8 cellular contexts compared by ENCODE assay signal in genomic region chr2:226794077-226794670, GRCh38. TPM values are rescaled to one million over a fixed set of nuclear protein-coding genes. Genes with fewer than 3 reads are reported as not detected.
DNase-seq lines count a peak whose midpoint lies in the region; ATAC-seq and TF ChIP-seq lines count a peak whose summit lies in the region.

No MANE protein-coding gene starts in this region.

- H3K27ac ChIP-seq in liver (ENCODE audit: low read depth in 1 of 2, low read length in 2 of 2) (peak overlapping the region; percentile 95 to 99), transverse colon (peak overlapping the region; percentile 93 to 96 (median 94))

- 28% methylated on average over 4 of the region's 4 CpGs for WGBS in liver
- WGBS in transverse colon (ENCODE audit: low coverage in 1 of 2), 2 donors: 36 to 53% methylated on average over 2 to 4 of the region's 4 CpGs

- no peak for TF ChIP-seq EP300 in transverse colon (IDR thresholded peaks at IDR 0.05; ENCODE audit: low read depth)

- no peaks in the 10 kb centered on the region for H3K36me3 Mint-ChIP-seq in activated T-cell treated with anti-CD3 and anti-CD28 coated beads, Interleukin-2, amount 50 U/mL, for 72 hours (ENCODE audit: insufficient read depth in 2 of 2)

- in situ Hi-C loops in astrocyte of the cerebellum (cut with HindIII; ENCODE audit: low sequenced_read_pairs): loop anchor here (25.0 kb wide), 3 partner anchors 582 to 1132 kb away; no protein-coding TSS in a partner anchor
- in situ Hi-C loops in transverse colon (cut with MboI; ENCODE audit: low pct_ligation_motif_present in 1 of 4, low pct_unique_long_range_greater_than_20kb in 1 of 4, low sequenced_read_pairs in 3 of 4): loop anchor here in 1 of 4 donors (25.0 kb wide), 1 partner anchor 132 kb away; no protein-coding TSS in a partner anchor

- no peaks in the 10 kb centered on the region for H3K9me3 ChIP-seq in liver (ENCODE audit: control insufficient read depth in 4 of 4, low read length in 3 of 4)
- H3K9me3 ChIP-seq in transverse colon: no peaks in the 10 kb centered on the region

- H3K27me3 Mint-ChIP-seq in activated T-cell treated with anti-CD3 and anti-CD28 coated beads, Interleukin-2, amount 50 U/mL, for 72 hours (ENCODE audit: low read depth): no peaks in the 10 kb centered on the region

- H3K27me3 ChIP-seq in liver (ENCODE audit: control insufficient read depth in 4 of 4, insufficient read depth in 4 of 4, low read length in 3 of 4): no peaks in the 10 kb centered on the region
- H3K27me3 ChIP-seq in transverse colon: no peaks in the 10 kb centered on the region

- peak overlapping the region; percentile 72 to 77 for H3K9ac ChIP-seq in liver (ENCODE audit: low read depth in 1 of 2, low read length in 2 of 2)

- H3K4me3 ChIP-seq in astrocyte of the cerebellum (ENCODE audit: low read depth, low read length) (peak overlapping the region; percentile 88), liver (ENCODE audit: low read depth in 1 of 3, low read length in 3 of 3) (peak overlapping the region; percentile 71 to 91 (median 79)), transverse colon (peak overlapping the region; percentile 25 to 78 (median 56))

- no peak for DNase-seq in activated T-cell treated with anti-CD3 and anti-CD28 coated beads, Interleukin-2, amount 50 U/mL, for 72 hours
- DNase-seq in activated T-cell treated with anti-CD3 and anti-CD28 coated beads for 4 hours: no peak
- DNase-seq in astrocyte of the cerebellum (ENCODE audit: low read depth): no peak
- DNase-seq in transverse colon: no peak
- DNase-seq in DMS114 treated with DMSO at 0.1 percent for 48 hours (lab: John Stamatoyannopoulos, UW; ENCODE audit: unreplicated experiment): no peak
- no peak for DNase-seq in activated gamma-delta T cell treated with Interleukin-2 at 50 U/mL for 16 hours

- peaks cover 62% of the 10 kb centered on the region for H3K4me1 Mint-ChIP-seq in activated T-cell treated with anti-CD3 and anti-CD28 coated beads, Interleukin-2, amount 50 U/mL, for 72 hours (ENCODE audit: low read depth)

- peaks cover 4 to 69% (median 46%) of the 10 kb centered on the region in 4 donors for H3K4me1 ChIP-seq in liver (ENCODE audit: control insufficient read depth in 4 of 4, insufficient read depth in 4 of 4, low read length in 3 of 4)
- H3K4me1 ChIP-seq in transverse colon: peaks cover 0 to 37% (median 27%) of the 10 kb centered on the region in 4 donors

- H3K27ac Mint-ChIP-seq in activated T-cell treated with anti-CD3 and anti-CD28 coated beads, Interleukin-2, amount 50 U/mL, for 72 hours: peak overlapping the region; percentile 44

- no peak for TF ChIP-seq CTCF in astrocyte of the cerebellum (IDR thresholded peaks at IDR 0.05; ENCODE audit: low read depth, low read length, missing control alignments)
- TF ChIP-seq CTCF in liver (IDR thresholded peaks at IDR 0.05; ENCODE audit: low read depth, low read length, missing input control): no peak
- no peak for TF ChIP-seq CTCF in transverse colon (IDR thresholded peaks at IDR 0.05)

- intact Hi-C loops in transverse colon (cut with DNase I; ENCODE audit: low total_unique reads): loop anchor here (10.0 kb wide), 1 partner anchor 579 kb away; no protein-coding TSS in a partner anchor

- TF ChIP-seq RAD21 in liver (IDR thresholded peaks at IDR 0.05): peak in 1 of 2 donors; percentile 19

- H3K4me3 Mint-ChIP-seq in activated T-cell treated with anti-CD3 and anti-CD28 coated beads, Interleukin-2, amount 50 U/mL, for 72 hours: peak overlapping the region; percentile 31 to 44

- no peaks in the 10 kb centered on the region for H3K9me3 Mint-ChIP-seq in activated T-cell treated with anti-CD3 and anti-CD28 coated beads, Interleukin-2, amount 50 U/mL, for 72 hours

- no peak for TF ChIP-seq POLR2A in transverse colon (IDR thresholded peaks at IDR 0.05)

- no peak for ATAC-seq in activated T-cell treated with anti-CD3 and anti-CD28 coated beads, Interleukin-2, amount 50 U/mL, for 72 hours (replicated peaks in 1 of 2)
- no peak for ATAC-seq in GM18873 (IDR thresholded peaks at IDR 0.05; ENCODE audit: low FRiP score, unreplicated experiment)

- H3K36me3 ChIP-seq in liver (ENCODE audit: control insufficient read depth in 4 of 4, insufficient read depth in 3 of 4, low read depth in 1 of 4, low read length in 3 of 4): no peaks in the 10 kb centered on the region
- no peaks in the 10 kb centered on the region for H3K36me3 ChIP-seq in transverse colon

TF ChIP-seq in liver, 16 proteins besides CTCF, POLR2A, EP300 and RAD21:
- TF ChIP-seq YY1 (IDR thresholded peaks at IDR 0.05): peak; percentile 33
- peak; percentile 1 for TF ChIP-seq NR2F2 (IDR thresholded peaks at IDR 0.05)
- TF ChIP-seq JUND (IDR thresholded peaks at IDR 0.05): peak in 1 of 2 donors; percentile 44
- no peak for TF ChIP-seq EGR1 (IDR thresholded peaks at IDR 0.05; ENCODE audit: low read depth in 2 of 2)
- TF ChIP-seq RXRA (IDR thresholded peaks at IDR 0.05): peak in 1 of 2 donors; percentile 33
- peak; percentile 45 to 69 for TF ChIP-seq HNF4A (conservative IDR thresholded peaks at IDR 0.05)
- TF ChIP-seq, protein P1, sequence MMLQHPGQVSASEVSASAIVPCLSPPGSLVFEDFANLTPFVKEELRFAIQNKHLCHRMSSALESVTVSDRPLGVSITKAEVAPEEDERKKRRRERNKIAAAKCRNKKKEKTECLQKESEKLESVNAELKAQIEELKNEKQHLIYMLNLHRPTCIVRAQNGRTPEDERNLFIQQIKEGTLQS (IDR thresholded peaks at IDR 0.05): peak; percentile 22
- TF ChIP-seq FOXA2 (IDR thresholded peaks at IDR 0.05): peak; percentile 34
- TF ChIP-seq, protein P2, sequence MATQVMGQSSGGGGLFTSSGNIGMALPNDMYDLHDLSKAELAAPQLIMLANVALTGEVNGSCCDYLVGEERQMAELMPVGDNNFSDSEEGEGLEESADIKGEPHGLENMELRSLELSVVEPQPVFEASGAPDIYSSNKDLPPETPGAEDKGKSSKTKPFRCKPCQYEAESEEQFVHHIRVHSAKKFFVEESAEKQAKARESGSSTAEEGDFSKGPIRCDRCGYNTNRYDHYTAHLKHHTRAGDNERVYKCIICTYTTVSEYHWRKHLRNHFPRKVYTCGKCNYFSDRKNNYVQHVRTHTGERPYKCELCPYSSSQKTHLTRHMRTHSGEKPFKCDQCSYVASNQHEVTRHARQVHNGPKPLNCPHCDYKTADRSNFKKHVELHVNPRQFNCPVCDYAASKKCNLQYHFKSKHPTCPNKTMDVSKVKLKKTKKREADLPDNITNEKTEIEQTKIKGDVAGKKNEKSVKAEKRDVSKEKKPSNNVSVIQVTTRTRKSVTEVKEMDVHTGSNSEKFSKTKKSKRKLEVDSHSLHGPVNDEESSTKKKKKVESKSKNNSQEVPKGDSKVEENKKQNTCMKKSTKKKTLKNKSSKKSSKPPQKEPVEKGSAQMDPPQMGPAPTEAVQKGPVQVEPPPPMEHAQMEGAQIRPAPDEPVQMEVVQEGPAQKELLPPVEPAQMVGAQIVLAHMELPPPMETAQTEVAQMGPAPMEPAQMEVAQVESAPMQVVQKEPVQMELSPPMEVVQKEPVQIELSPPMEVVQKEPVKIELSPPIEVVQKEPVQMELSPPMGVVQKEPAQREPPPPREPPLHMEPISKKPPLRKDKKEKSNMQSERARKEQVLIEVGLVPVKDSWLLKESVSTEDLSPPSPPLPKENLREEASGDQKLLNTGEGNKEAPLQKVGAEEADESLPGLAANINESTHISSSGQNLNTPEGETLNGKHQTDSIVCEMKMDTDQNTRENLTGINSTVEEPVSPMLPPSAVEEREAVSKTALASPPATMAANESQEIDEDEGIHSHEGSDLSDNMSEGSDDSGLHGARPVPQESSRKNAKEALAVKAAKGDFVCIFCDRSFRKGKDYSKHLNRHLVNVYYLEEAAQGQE (IDR thresholded peaks at IDR 0.05): no peak

RNA-seq across cellular contexts. Expression of gene IRS1, which starts 5.4 kb away (rescaled TPM):
- 1 to 10 TPM; 2.8 to 4.6 TPM for total RNA-seq in activated T-cell treated with anti-CD3 and anti-CD28 coated beads, Interleukin-2, amount 50 U/mL, for 72 hours
- total RNA-seq in liver: 10 to 100 TPM in 1 of 2 donors, 1 to 10 TPM in 1; 8.3 to 11.6 TPM
- 1 to 10 TPM; 7.4 to 8.9 TPM for polyA plus RNA-seq in liver
- total RNA-seq in transverse colon: 10 to 100 TPM in 3 of 4 donors, 1 to 10 TPM in 1; 6.2 to 20.9 (median 12.8) TPM

RNA-seq across cellular contexts. Expression of gene RHBDD1, which starts 41.7 kb away (rescaled TPM):
- total RNA-seq in activated T-cell treated with anti-CD3 and anti-CD28 coated beads, Interleukin-2, amount 50 U/mL, for 72 hours: 10 to 100 TPM; 47.2 to 49.4 TPM
- total RNA-seq in liver: 10 to 100 TPM; 22.6 to 45.8 TPM
- 1 to 10 TPM; 8.5 to 9.6 TPM for polyA plus RNA-seq in liver
- total RNA-seq in transverse colon: 10 to 100 TPM; 11.9 to 47.5 (median 22.5) TPM
